12 cellular contexts compared by ENCODE assay signal in the genomic region with DNA sequence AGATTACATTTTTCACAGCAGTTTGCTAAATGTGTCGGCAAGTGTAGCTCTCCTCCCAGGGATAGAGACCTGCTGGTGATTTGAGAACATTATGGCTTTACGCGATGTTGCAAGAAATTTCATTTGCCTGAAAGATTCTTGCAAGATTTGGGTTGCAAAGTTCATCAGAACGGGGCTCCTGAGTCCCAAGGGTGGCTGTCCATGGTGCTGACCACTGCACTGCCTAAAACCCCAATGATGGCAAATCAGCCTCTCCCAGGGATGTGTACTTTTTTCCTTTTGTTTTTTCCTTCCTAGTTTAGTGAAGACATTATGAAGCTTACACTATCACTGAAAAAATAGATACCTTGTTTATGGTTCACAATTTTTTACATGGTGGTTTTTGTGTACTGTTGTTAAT.
A peak's percentile ranks its signal among the peaks of the same experiment; 100 is the strongest.
DNase-seq lines count a peak whose midpoint lies in the region; ATAC-seq and TF ChIP-seq lines count a peak whose summit lies in the region.
"Had no signal": no experiment of that assay in that cellular context is flagged by ENCODE, and none has a peak within 500 bp of the region (broad histone marks: within the 10 kb centered on the region; RNA-seq: fewer than 3 reads in every experiment).

No MANE protein-coding gene starts in this region.

- no peaks in the 10 kb centered on the region for H3K9me2 ChIP-seq in MM.1S (replicated peaks; ENCODE audit: insufficient read depth, low read length)
- H3K9me2 ChIP-seq in neural cell (ENCODE audit: insufficient read depth, low read length) = no peaks in the 10 kb centered on the region

- in situ Hi-C loops in brain microvascular endothelial cell (cut with HindIII; ENCODE audit: low pct_ligation_motif_present, low sequenced_read_pairs) = no loop called here

- H3K9me3 ChIP-seq in MM.1S (replicated peaks; ENCODE audit: insufficient read depth, low read length) (no peaks in the 10 kb centered on the region), neural cell (ENCODE audit: low read length) (no peaks in the 10 kb centered on the region)

- CTCF ChIA-PET in activated CD8-positive, alpha-beta memory T cell treated with anti-CD3 and anti-CD28 coated beads, Interleukin-2, amount 10 ng/mL, durations not matched to agents 7 days and 5 days (lab: Charles Lee) = no interaction called here

- H3K79me2 ChIP-seq in MM.1S (ENCODE audit: low read length) = no peaks in the 10 kb centered on the region
- no peaks in the 10 kb centered on the region for H3K79me2 ChIP-seq in neural cell (replicated peaks; ENCODE audit: insufficient read depth, low read length)

- H3K4me1 Mint-ChIP-seq in activated CD8-positive, alpha-beta memory T cell treated with anti-CD3 and anti-CD28 coated beads, Interleukin-2, amount 10 ng/mL, durations not matched to agents 7 days and 5 days = no peaks in the 10 kb centered on the region
- H3K4me1 Mint-ChIP-seq: B cell, IgD-negative memory B cell had no signal

- H3K36me3 Mint-ChIP-seq in activated CD8-positive, alpha-beta memory T cell treated with anti-CD3 and anti-CD28 coated beads, Interleukin-2, amount 10 ng/mL, durations not matched to agents 7 days and 5 days = no peaks in the 10 kb centered on the region
- H3K36me3 Mint-ChIP-seq: brain had no signal

- H3K27ac Mint-ChIP-seq in activated CD8-positive, alpha-beta memory T cell treated with anti-CD3 and anti-CD28 coated beads, Interleukin-2, amount 10 ng/mL, durations not matched to agents 7 days and 5 days = no peak overlapping the region
- H3K27ac Mint-ChIP-seq: B cell, IgD-negative memory B cell had no signal

- no peak overlapping the region for H3K4me3 Mint-ChIP-seq in activated CD8-positive, alpha-beta memory T cell treated with anti-CD3 and anti-CD28 coated beads, Interleukin-2, amount 10 ng/mL, durations not matched to agents 7 days and 5 days
- H3K4me3 Mint-ChIP-seq: B cell, IgD-negative memory B cell had no signal

- H3K4me3 ChIP-seq in MM.1S (ENCODE audit: low read length) = no peak overlapping the region
- no peak overlapping the region for H3K4me3 ChIP-seq in brain microvascular endothelial cell (ENCODE audit: low read depth, low read length)
- no peak overlapping the region for H3K4me3 ChIP-seq in neural cell (ENCODE audit: low read length)
- H3K4me3 ChIP-seq: lung had no signal

- H3F3A ChIP-seq in MM.1S (ENCODE audit: insufficient read depth, low read length) = no peaks in the 10 kb centered on the region
- H3F3A ChIP-seq in neural cell (ENCODE audit: insufficient read depth, low read length, poor library complexity, severe bottlenecking) = no peaks in the 10 kb centered on the region

- DNase-seq in activated CD8-positive, alpha-beta memory T cell treated with anti-CD3 and anti-CD28 coated beads, Interleukin-2, amount 10 ng/mL, durations not matched to agents 7 days and 5 days = peak; percentile 43
- DNase-seq in activated CD8-positive, alpha-beta memory T cell treated with anti-CD3 and anti-CD28 coated beads, Interleukin-2, amount 50 U/mL, for 4 hours = no peak
- peak; percentile 45 for DNase-seq in MM.1S
- peak; percentile 16 for DNase-seq in brain microvascular endothelial cell
- DNase-seq in DMS153 (lab: John Stamatoyannopoulos, UW) = no peak

- TF ChIP-seq CTCF in MM.1S (IDR thresholded peaks at IDR 0.05; ENCODE audit: low read length) (no peak), brain microvascular endothelial cell (IDR thresholded peaks at IDR 0.05; ENCODE audit: low read depth, low read length, missing control alignments) (no peak), neural cell (IDR thresholded peaks at IDR 0.05; ENCODE audit: poor library complexity, severe bottlenecking) (no peak)

- no peaks in the 10 kb centered on the region for H3K4me1 ChIP-seq in MM.1S (ENCODE audit: low read length)

- H3K9ac ChIP-seq in MM.1S (ENCODE audit: low read length) (no peak overlapping the region), neural cell (ENCODE audit: low read length) (no peak overlapping the region)

- H3K9me3 Mint-ChIP-seq in activated CD8-positive, alpha-beta memory T cell treated with anti-CD3 and anti-CD28 coated beads, Interleukin-2, amount 10 ng/mL, durations not matched to agents 7 days and 5 days (ENCODE audit: low read depth) = no peaks in the 10 kb centered on the region

- H3K27ac ChIP-seq in MM.1S (ENCODE audit: low read length) (no peak overlapping the region), brain microvascular endothelial cell (no peak overlapping the region), neural cell (ENCODE audit: low read length) (peak overlapping the region; percentile 61)

- H4K20me1 ChIP-seq in MM.1S (ENCODE audit: insufficient read depth, low read length) (no peaks in the 10 kb centered on the region), neural cell (ENCODE audit: insufficient read depth) (no peaks in the 10 kb centered on the region)

- H3K27me3 ChIP-seq in MM.1S (replicated peaks; ENCODE audit: insufficient read depth, low read length) (peaks cover 3% of the 10 kb centered on the region; the same call in 1 of the 2 replicates), brain microvascular endothelial cell (replicated peaks) (no peaks in the 10 kb centered on the region), neural cell (ENCODE audit: insufficient read depth, low read depth, low read length) (no peaks in the 10 kb centered on the region)

- no peak for TF ChIP-seq RAD21 in neural cell (conservative IDR thresholded peaks at IDR 0.05)

- no peak overlapping the region for H3K4me2 ChIP-seq in MM.1S (ENCODE audit: low read depth, low read length)
- no peak overlapping the region for H3K4me2 ChIP-seq in neural cell (ENCODE audit: low read length)

- no peaks in the 10 kb centered on the region for H3K27me3 Mint-ChIP-seq in activated CD8-positive, alpha-beta memory T cell treated with anti-CD3 and anti-CD28 coated beads, Interleukin-2, amount 10 ng/mL, durations not matched to agents 7 days and 5 days

- H2AFZ ChIP-seq in MM.1S (ENCODE audit: low read length) = no peak overlapping the region
- no peak overlapping the region for H2AFZ ChIP-seq in neural cell (ENCODE audit: low read depth, low read length)

- no peak for TF ChIP-seq EP300 in neural cell (conservative IDR thresholded peaks at IDR 0.05; ENCODE audit: poor library complexity, severe bottlenecking)

- no peaks in the 10 kb centered on the region for H3K36me3 ChIP-seq in MM.1S (replicated peaks; ENCODE audit: insufficient read depth, low read length)
- no peaks in the 10 kb centered on the region for H3K36me3 ChIP-seq in brain microvascular endothelial cell (replicated peaks)
- no peaks in the 10 kb centered on the region for H3K36me3 ChIP-seq in neural cell (ENCODE audit: insufficient read depth, low read length)

- no peak for ATAC-seq in activated CD8-positive, alpha-beta memory T cell treated with anti-CD3 and anti-CD28 coated beads, Interleukin-2, amount 10 ng/mL, durations not matched to agents 7 days and 5 days
- no peak for ATAC-seq in HG03135 (IDR thresholded peaks at IDR 0.05; ENCODE audit: unreplicated experiment)
- no peak for ATAC-seq in GM18907 (IDR thresholded peaks at IDR 0.05; ENCODE audit: unreplicated experiment)

TF ChIP-seq in neural cell, 6 proteins besides CTCF, POLR2A, EP300 and RAD21:
- no peak for TF ChIP-seq TAF1 (IDR thresholded peaks at IDR 0.05; ENCODE audit: low read depth)
- TF ChIP-seq POLR2AphosphoS5 (IDR thresholded peaks at IDR 0.05) = no peak
- TF ChIP-seq REST (IDR thresholded peaks at IDR 0.05; ENCODE audit: borderline replicate concordance) = peak; percentile 61
- TF ChIP-seq MXI1 (conservative IDR thresholded peaks at IDR 0.05; ENCODE audit: poor library complexity, severe bottlenecking) = no peak

Comparison
In these comparisons a context has a peak if more than half of its experiments do, and no peak if none do; other contexts are left out.
1. DNase-seq: peak in activated CD8-positive, alpha-beta memory T cell treated with anti-CD3 and anti-CD28 coated beads, Interleukin-2, amount 10 ng/mL, durations not matched to agents 7 days and 5 days (single experiment), MM.1S (single experiment) and brain microvascular endothelial cell (single experiment); none in activated CD8-positive, alpha-beta memory T cell treated with anti-CD3 and anti-CD28 coated beads, Interleukin-2, amount 50 U/mL, for 4 hours (single experiment) and DMS153 (single experiment).